ENCODE assay signal across 13 cellular contexts in the genomic region with DNA sequence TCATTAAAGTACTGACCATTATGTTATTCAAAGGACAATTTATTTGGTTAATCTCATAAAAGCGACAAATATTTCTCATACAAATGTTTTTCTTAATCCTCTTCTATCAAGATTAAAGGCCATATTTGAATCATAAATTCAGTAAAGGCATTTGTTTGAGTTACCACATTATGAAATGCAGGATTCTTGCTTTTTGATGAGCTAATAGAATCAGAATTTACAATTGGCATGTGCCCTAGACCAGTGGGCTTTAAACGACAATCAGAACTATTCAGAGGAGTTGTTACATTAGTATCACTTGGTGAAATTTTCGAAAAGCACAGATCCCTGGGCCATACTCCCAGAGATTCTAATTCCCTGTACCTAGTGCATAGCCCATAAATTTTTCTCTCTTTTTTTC. TPM values are rescaled to one million over a fixed set of nuclear protein-coding genes. Genes with fewer than 3 reads are reported as not detected.
"Had no signal": no experiment of that assay in that cellular context is flagged by ENCODE, and none has a peak within 500 bp of the region (broad histone marks: within the 10 kb centered on the region; RNA-seq: fewer than 3 reads in every experiment).

No MANE protein-coding gene starts in this region.

- H3K4me3 Mint-ChIP-seq: activated naive CD4-positive, alpha-beta T cell treated with anti-CD3 and anti-CD28 coated beads for 36 hours; endodermal cell; neural crest cell had no signal

- H3K27ac Mint-ChIP-seq: activated naive CD4-positive, alpha-beta T cell treated with anti-CD3 and anti-CD28 coated beads for 36 hours; endodermal cell had no signal

- H3K4me1 ChIP-seq: heart right ventricle, tibial artery, vagina had no signal

- DNase-seq: activated CD4-positive, alpha-beta T cell treated with anti-CD3 and anti-CD28 coated beads for 48 hours; activated naive CD4-positive, alpha-beta T cell treated with anti-CD3 and anti-CD28 coated beads for 36 hours; brain microvascular endothelial cell; cerebellar nuclear complex; endodermal cell; heart right ventricle; islet precursor cell; ovary; tibial artery had no signal

- H3K27ac ChIP-seq: brain microvascular endothelial cell, heart right ventricle, ovary, tibial artery, vagina had no signal

- H3K36me3 ChIP-seq: brain microvascular endothelial cell, heart right ventricle, ovary, tibial artery, vagina had no signal

- H3K9me3 ChIP-seq: heart right ventricle, ovary, tibial artery, vagina had no signal

- H3K27me3 ChIP-seq: brain microvascular endothelial cell, ovary, tibial artery, vagina had no signal

- H3K4me3 ChIP-seq: heart right ventricle, ovary, tibial artery, vagina had no signal

- H3K4me1 Mint-ChIP-seq: endodermal cell, neural crest cell had no signal

- H3K9me3 Mint-ChIP-seq: activated naive CD4-positive, alpha-beta T cell treated with anti-CD3 and anti-CD28 coated beads for 36 hours; endodermal cell; neural crest cell had no signal

- ATAC-seq: heart right ventricle, left lobe of liver had no signal

RNA-seq across cellular contexts. Expression of a gene that starts 55.3 kb away (rescaled TPM):
- total RNA-seq: activated naive CD4-positive, alpha-beta T cell treated with anti-CD3 and anti-CD28 coated beads for 36 hours; T-helper 1 cell treated with Interleukin-12 subunit alpha and Interleukin-12 subunit beta and Interleukin-4 antibody, amounts not matched to agents 30 ng/mL and 1 ng/mL, for 36 hours had no signal
